ENCODE assay signal across 8 cellular contexts in genomic region chr6:169292340-169293124, GRCh38. TPM values are rescaled to one million over a fixed set of nuclear protein-coding genes. Genes with fewer than 3 reads are reported as not detected.
DNase-seq lines count a peak whose midpoint lies in the region; ATAC-seq and TF ChIP-seq lines count a peak whose summit lies in the region.
"Had no signal": no experiment of that assay in that cellular context is flagged by ENCODE, and none has a peak within 500 bp of the region (broad histone marks: within the 10 kb centered on the region; RNA-seq: fewer than 3 reads in every experiment).

No MANE protein-coding gene starts in this region.

- ATAC-seq in gastroesophageal sphincter (peak; percentile 85), upper lobe of left lung (ENCODE audit: low FRiP score in 2 of 2) (peak; percentile 6 to 76), HG03196 (IDR thresholded peaks at IDR 0.05; ENCODE audit: unreplicated experiment) (no peak), GM19023 (IDR thresholded peaks at IDR 0.05; ENCODE audit: unreplicated experiment) (no peak)

- H3K4me1 ChIP-seq in gastroesophageal sphincter (peaks cover 0 to 3% (median 0%) of the 10 kb centered on the region in 3 donors), upper lobe of left lung (peaks cover 0 to 4% (median 0%) of the 10 kb centered on the region in 4 donors)

- in situ Hi-C loops in SK-MEL-5 (cut with HindIII; ENCODE audit: low pct_unique_long_range_greater_than_20kb, low sequenced_read_pairs), result no loop called here

- H3K27me3 ChIP-seq in gastroesophageal sphincter (peaks cover 3% of the 10 kb centered on the region), upper lobe of left lung (no peaks in the 10 kb centered on the region)

- TF ChIP-seq EP300 in gastroesophageal sphincter (IDR thresholded peaks at IDR 0.05), result no peak
- no peak for TF ChIP-seq EP300 in upper lobe of left lung (IDR thresholded peaks at IDR 0.05)

- 73 to 75% methylated on average over 7 of the region's 11 CpGs for WGBS in gastroesophageal sphincter (ENCODE audit: low coverage in 1 of 2), 2 donors
- 67 to 75% methylated on average over 9 to 11 of the region's 11 CpGs for WGBS in upper lobe of left lung, 2 donors

- TF ChIP-seq POLR2A in gastroesophageal sphincter (IDR thresholded peaks at IDR 0.05), result no peak
- TF ChIP-seq POLR2A in upper lobe of left lung (IDR thresholded peaks at IDR 0.05), result no peak

- H3K4me3 ChIP-seq in HFF-Myc (replicated peaks; ENCODE audit: low read depth, low read length) (no peak overlapping the region), gastroesophageal sphincter (no peak overlapping the region), upper lobe of left lung (no peak overlapping the region)

- TF ChIP-seq CTCF in HFF-Myc (IDR thresholded peaks at IDR 0.05; ENCODE audit: low read depth, low read length, missing control alignments) (no peak), gastroesophageal sphincter (IDR thresholded peaks at IDR 0.05) (no peak), upper lobe of left lung (IDR thresholded peaks at IDR 0.05) (no peak), GM10266 (IDR thresholded peaks at IDR 0.05; ENCODE audit: control insufficient read depth, insufficient read depth, low read depth, missing control alignments) (no peak)

- H3K27ac ChIP-seq in gastroesophageal sphincter, result peak overlapping the region in 3 of 4 donors; percentile 26 to 54 (median 31)
- H3K27ac ChIP-seq in upper lobe of left lung, result no peak overlapping the region

- H3K9me3 ChIP-seq in gastroesophageal sphincter (peaks cover 0 to 13% (median 0%) of the 10 kb centered on the region in 3 donors), upper lobe of left lung (no peaks in the 10 kb centered on the region)

- H3K36me3 ChIP-seq in gastroesophageal sphincter (no peaks in the 10 kb centered on the region), upper lobe of left lung (no peaks in the 10 kb centered on the region)

- peak; percentile 78 for DNase-seq in HFF-Myc (ENCODE audit: extremely low read depth, low read depth)
- DNase-seq in SK-MEL-5 (ENCODE audit: low read depth, low spot score), result peak; percentile 95
- DNase-seq in upper lobe of left lung, result peak in 1 of 2 donors; percentile 54
- no peak for DNase-seq in GM10266 (ENCODE audit: extremely low spot score)
- DNase-seq: NCI-H1092 had no signal

RNA-seq across cellular contexts. Expression of gene THBS2, which starts 38.9 kb away (rescaled TPM):
- total RNA-seq in SK-MEL-5 (2014; rRNA removed; shearing (Covaris generic)), result 0.16 and 0.18 TPM in 2 replicates
- 0.15 and 0.31 TPM in 2 replicates for polyA plus RNA-seq in SK-MEL-5 (2015; cell fraction: cytosol; rRNA removed)
- polyA plus RNA-seq in SK-MEL-5 (2015; cell fraction: nucleus; rRNA removed), result 0.07 and 0.10 TPM in 2 replicates
- 10 to 100 TPM; 21.5 to 41.9 (median 35.7) TPM for total RNA-seq in gastroesophageal sphincter
- 10 to 100 TPM in 5 of 6 donors, 1 to 10 TPM in 1; 5.3 to 43.2 (median 17.3) TPM for total RNA-seq in upper lobe of left lung

Comparison
In these comparisons a context has a peak if more than half of its experiments do, and no peak if none do; other contexts are left out.
1. ATAC-seq: peak in gastroesophageal sphincter (single experiment) and upper lobe of left lung (2 of 2); none in HG03196 (single experiment) and GM19023 (single experiment).
2. H3K27ac ChIP-seq: peak in gastroesophageal sphincter (3 of 4); none in upper lobe of left lung (0 of 4).